8 cellular contexts compared by ENCODE assay signal in the genomic region with DNA sequence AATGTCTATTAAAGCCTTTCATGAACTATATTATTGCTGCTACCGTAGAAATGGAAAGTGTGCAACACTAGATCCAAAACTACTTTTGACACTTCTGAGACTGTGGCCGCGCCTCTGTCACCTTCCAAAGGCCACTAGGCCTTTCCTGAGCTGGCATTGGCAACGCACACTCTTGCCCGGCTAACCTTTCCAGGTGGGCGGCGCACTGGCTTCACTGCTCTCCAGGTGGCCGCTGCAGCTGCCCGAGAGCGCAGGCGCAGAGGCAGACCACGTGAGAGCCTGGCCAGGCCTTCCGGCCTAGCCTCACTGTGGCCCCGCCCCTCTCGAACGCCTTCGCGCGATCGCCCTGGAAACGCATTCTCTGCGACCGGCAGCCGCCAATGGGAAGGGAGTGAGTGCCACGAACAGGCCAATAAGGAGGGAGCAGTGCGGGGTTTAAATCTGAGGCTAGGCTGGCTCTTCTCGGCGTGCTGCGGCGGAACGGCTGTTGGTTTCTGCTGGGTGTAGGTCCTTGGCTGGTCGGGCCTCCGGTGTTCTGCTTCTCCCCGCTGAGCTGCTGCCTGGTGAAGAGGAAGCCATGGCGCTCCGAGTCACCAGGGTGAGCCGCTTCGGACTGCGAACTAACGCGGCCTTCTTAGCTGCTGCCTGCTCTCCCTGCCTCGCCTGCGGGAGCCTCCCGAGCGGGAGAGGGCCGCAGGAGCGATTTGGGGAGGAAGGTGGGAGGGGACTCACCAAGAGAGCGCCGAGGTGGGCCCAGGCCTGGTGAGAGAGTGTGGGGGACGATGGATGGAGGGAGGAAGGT. TPM values are rescaled to one million over a fixed set of nuclear protein-coding genes. Genes with fewer than 3 reads are reported as not detected.
A peak's percentile ranks its signal among the peaks of the same experiment; 100 is the strongest.
DNase-seq lines count a peak whose midpoint lies in the region; ATAC-seq and TF ChIP-seq lines count a peak whose summit lies in the region.

Gene CCNB1, plus strand, starts transcription at position 465 of the 802 bp plus-strand sequence. Its CDS starts 113 bp downstream, at position 578.

- H3K9ac ChIP-seq in liver (ENCODE audit: low read depth in 1 of 2, low read length in 2 of 2), result peak within 1 kb of the TSS; percentile 40 to 44

- WGBS in liver, result 2% methylated on average over 50 of the region's 50 CpGs

- H3K4me1 Mint-ChIP-seq in CD4-positive, alpha-beta T cell (ENCODE audit: low read depth), result peaks cover 23% of the 10 kb centered on the region

- TF ChIP-seq RAD21 in liver (IDR thresholded peaks at IDR 0.05), result peak; percentile 46 to 59

- H3K36me3 Mint-ChIP-seq in CD4-positive, alpha-beta T cell (ENCODE audit: low read depth), result no peaks in the 10 kb centered on the region

- peak; percentile 100 for ATAC-seq in CD4-positive, alpha-beta T cell (ENCODE audit: poor library complexity)
- peak; percentile 100 for ATAC-seq in GM19452 (IDR thresholded peaks at IDR 0.05; ENCODE audit: unreplicated experiment)
- ATAC-seq in HG03575 (IDR thresholded peaks at IDR 0.05; ENCODE audit: extremely low read depth, insufficient number of reproducible peaks, low FRiP score, unreplicated experiment), result peak; percentile 90

- CTCF ChIA-PET in CD4-positive, alpha-beta T cell (lab: Charles Lee), result interaction anchor here (0.7 to 4.9 kb wide), 2 partner anchors 73 to 153 kb away, joined by 3 to 20 read pairs; partner anchors contain the start of gene SLC30A5

- no peak within 1 kb of the TSS for H3K27ac ChIP-seq in CD4-positive, alpha-beta T cell (ENCODE audit: low read depth, low read length)
- peak within 1 kb of the TSS in 1 of 2 donors; percentile 53 for H3K27ac ChIP-seq in liver (ENCODE audit: low read depth in 1 of 2, low read length in 2 of 2)

- POLR2A ChIA-PET in CD4-positive, alpha-beta T cell (lab: Charles Lee), result interaction anchor here (0.5 to 1.9 kb wide), 4 partner anchors 23 to 109 kb away, joined by 3 to 9 read pairs (median 4); partner anchors contain the start of genes CDK7, CENPH and SLC30A5

- no peak for TF ChIP-seq CTCF in CD4-positive, alpha-beta T cell (IDR thresholded peaks at IDR 0.05)
- TF ChIP-seq CTCF in liver (IDR thresholded peaks at IDR 0.05; ENCODE audit: low read depth, low read length, missing input control), result no peak

- H3K9me3 Mint-ChIP-seq in CD4-positive, alpha-beta T cell, result peaks cover 1% of the 10 kb centered on the region

- intact Hi-C loops in CD4-positive, alpha-beta T cell (cut with DNase I, micrococcal nuclease), result loop anchor here (1.0 to 10.0 kb wide), 7 partner anchors 22 to 202 kb away; partner anchors contain the start of genes SLC30A5 (in 2 of the 2), AK6 (in 1 of the 2), CCDC125 (in 1 of the 2) and CDK7 (in 1 of the 2)

- H3K4me1 ChIP-seq in liver (ENCODE audit: control insufficient read depth in 4 of 4, insufficient read depth in 4 of 4, low read length in 3 of 4), result peaks cover 4 to 13% (median 10%) of the 10 kb centered on the region in 4 donors

- DNase-seq in CD4-positive, alpha-beta T cell, result peak; percentile 92 to 97 (median 94)
- DNase-seq in NCI-H82 (lab: John Stamatoyannopoulos, UW), result peak; percentile 98
- peak; percentile 96 to 97 for DNase-seq in activated CD4-positive, alpha-beta T cell treated with anti-CD3 and anti-CD28 coated beads, Interleukin-2, amount 50 U/mL, for 4 hours
- peak; percentile 91 to 97 for DNase-seq in dermis microvascular lymphatic vessel endothelial cell (ENCODE audit: low read depth in 2 of 2)
- DNase-seq in stimulated activated CD4-positive, alpha-beta T cell treated with anti-CD3 and anti-CD28 coated beads, Interleukin-4, amount 100 ng/mL, for 1 hour, result peak; percentile 98

- H3K9me3 ChIP-seq in CD4-positive, alpha-beta T cell (ENCODE audit: control insufficient read depth, low read length), result no peaks in the 10 kb centered on the region
- H3K9me3 ChIP-seq in liver (ENCODE audit: control insufficient read depth in 4 of 4, low read length in 3 of 4), result no peaks in the 10 kb centered on the region

- peak within 1 kb of the TSS; percentile 93 for H3K4me3 Mint-ChIP-seq in CD4-positive, alpha-beta T cell

- no peaks in the 10 kb centered on the region for H3K27me3 Mint-ChIP-seq in CD4-positive, alpha-beta T cell

- no peaks in the 10 kb centered on the region for H3K36me3 ChIP-seq in liver (ENCODE audit: control insufficient read depth in 4 of 4, insufficient read depth in 3 of 4, low read depth in 1 of 4, low read length in 3 of 4)

- H3K27ac Mint-ChIP-seq in CD4-positive, alpha-beta T cell, result peak within 1 kb of the TSS; percentile 73

- H3K27me3 ChIP-seq in CD4-positive, alpha-beta T cell (ENCODE audit: control insufficient read depth, insufficient read depth, low read length), result no peaks in the 10 kb centered on the region
- H3K27me3 ChIP-seq in liver (ENCODE audit: control insufficient read depth in 4 of 4, insufficient read depth in 4 of 4, low read length in 3 of 4), result no peaks in the 10 kb centered on the region

- peak within 1 kb of the TSS; percentile 58 to 86 (median 60) for H3K4me3 ChIP-seq in liver (ENCODE audit: low read depth in 1 of 3, low read length in 3 of 3)

TF ChIP-seq in liver, 16 proteins besides CTCF, POLR2A, EP300 and RAD21:
- TF ChIP-seq EGR1 (IDR thresholded peaks at IDR 0.05; ENCODE audit: low read depth in 2 of 2), result peak in 1 of 2 donors; percentile 69
- peak; percentile 69 for TF ChIP-seq YY1 (IDR thresholded peaks at IDR 0.05)
- no peak for TF ChIP-seq HNF4G (IDR thresholded peaks at IDR 0.05)
- TF ChIP-seq FOXA2 (IDR thresholded peaks at IDR 0.05), result no peak
- peak; percentile 43 to 51 for TF ChIP-seq RXRA (IDR thresholded peaks at IDR 0.05)
- TF ChIP-seq ZBTB33 (IDR thresholded peaks at IDR 0.05), result peak; percentile 31
- no peak for TF ChIP-seq FOXA1 (IDR thresholded peaks at IDR 0.05)
- TF ChIP-seq, protein P1, sequence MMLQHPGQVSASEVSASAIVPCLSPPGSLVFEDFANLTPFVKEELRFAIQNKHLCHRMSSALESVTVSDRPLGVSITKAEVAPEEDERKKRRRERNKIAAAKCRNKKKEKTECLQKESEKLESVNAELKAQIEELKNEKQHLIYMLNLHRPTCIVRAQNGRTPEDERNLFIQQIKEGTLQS (IDR thresholded peaks at IDR 0.05), result no peak
- TF ChIP-seq, protein P2, sequence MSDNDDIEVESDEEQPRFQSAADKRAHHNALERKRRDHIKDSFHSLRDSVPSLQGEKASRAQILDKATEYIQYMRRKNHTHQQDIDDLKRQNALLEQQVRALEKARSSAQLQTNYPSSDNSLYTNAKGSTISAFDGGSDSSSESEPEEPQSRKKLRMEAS (IDR thresholded peaks at IDR 0.05), result peak; percentile 91
- no peak for TF ChIP-seq TAF1 (conservative IDR thresholded peaks at IDR 0.05)
- peak; percentile 77 for TF ChIP-seq SP1 (IDR thresholded peaks at IDR 0.05)
- no peak for TF ChIP-seq REST (IDR thresholded peaks at IDR 0.05)
- peak; percentile 43 to 67 for TF ChIP-seq HNF4A (conservative IDR thresholded peaks at IDR 0.05)
- no peak for TF ChIP-seq NR2F2 (IDR thresholded peaks at IDR 0.05)
- peak in 1 of 2 donors; percentile 81 for TF ChIP-seq GABPA (IDR thresholded peaks at IDR 0.05 in 1 of 2, conservative IDR thresholded peaks at IDR 0.05 in 1 of 2)
- TF ChIP-seq JUND (IDR thresholded peaks at IDR 0.05), result no peak

RNA-seq across cellular contexts. Expression of gene CCNB1, which starts in this region (rescaled TPM):
- total RNA-seq in CD4-positive, alpha-beta T cell, result 1 to 10 TPM; 1.4 to 1.5 TPM
- total RNA-seq in dermis microvascular lymphatic vessel endothelial cell, result 37.0 and 115 TPM in 2 replicates
- 10 to 100 TPM in 1 of 2 donors, 1 to 10 TPM in 1; 1.0 to 82.5 TPM for total RNA-seq in liver
- polyA plus RNA-seq in liver, result 1 to 10 TPM; 5.2 to 6.3 TPM
